In the genomic region with DNA sequence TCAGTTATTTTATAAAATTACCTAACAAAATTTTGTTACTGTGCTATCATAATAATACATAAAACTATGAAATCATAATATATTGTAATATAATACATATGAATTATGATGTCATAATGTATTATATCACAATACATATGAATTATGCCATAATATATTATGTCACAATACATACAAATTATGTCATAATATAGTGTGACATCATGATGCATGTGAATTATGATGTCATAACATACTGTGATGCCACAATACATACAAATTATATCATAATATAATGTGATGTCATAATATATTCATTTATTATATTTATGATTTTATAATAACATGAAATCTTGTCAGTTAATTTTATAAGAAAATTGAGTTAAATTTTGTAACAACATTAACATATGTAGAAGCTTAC, we compare ENCODE assay signal across 15 cellular contexts.
DNase-seq lines count a peak whose midpoint lies in the region; ATAC-seq and FAIRE-seq lines count a peak whose summit lies in the region.
"Had no signal": no experiment of that assay in that cellular context is flagged by ENCODE, and none has a peak within 500 bp of the region (broad histone marks: within the 10 kb centered on the region; RNA-seq: fewer than 3 reads in every experiment).

No MANE protein-coding gene starts in this region.

- ATAC-seq in GM21737 (IDR thresholded peaks at IDR 0.05; ENCODE audit: unreplicated experiment) = no peak

- FAIRE-seq in G401.6 (lab: Jason Lieb, UNC) = peak; percentile 51
- FAIRE-seq in RCC 7860 (lab: Jason Lieb, UNC) = peak; percentile 50
- peak; percentile 75 for FAIRE-seq in islet of Langerhans (lab: Jason Lieb, UNC)
- FAIRE-seq: D721Med, GM19239, HTR-8/SVneo had no signal

- no peak for DNase-seq in RCC 7860 (ENCODE audit: low spot score)
- DNase-seq in HK-2 (ENCODE audit: unreplicated experiment) = no peak
- no peak for DNase-seq in DMS53 (lab: John Stamatoyannopoulos, UW)
- DNase-seq: AML-193; Caco-2; CD4-positive, alpha-beta T cell; DMS79; GF-D8; GM23248 had no signal
